In genomic region chr7:15555385-15555859, GRCh38 we compare ENCODE assay signal across 11 cellular contexts. TPM values are rescaled to one million over a fixed set of nuclear protein-coding genes. Genes with fewer than 3 reads are reported as not detected.
DNase-seq lines count a peak whose midpoint lies in the region; TF ChIP-seq lines count a peak whose summit lies in the region.
"Had no signal": no experiment of that assay in that cellular context is flagged by ENCODE, and none has a peak within 500 bp of the region (broad histone marks: within the 10 kb centered on the region; RNA-seq: fewer than 3 reads in every experiment).

No MANE protein-coding gene starts in this region.

- TF ChIP-seq EP300 in esophagus muscularis mucosa (IDR thresholded peaks at IDR 0.05) (no peak), suprapubic skin (IDR thresholded peaks at IDR 0.05) (no peak)

- no peak for TF ChIP-seq POLR2A in esophagus muscularis mucosa (IDR thresholded peaks at IDR 0.05; ENCODE audit: low read depth)
- no peak for TF ChIP-seq POLR2A in suprapubic skin (IDR thresholded peaks at IDR 0.05)

- H3K9me3 ChIP-seq in esophagus muscularis mucosa (no peaks in the 10 kb centered on the region), suprapubic skin (no peaks in the 10 kb centered on the region)
- H3K9me3 ChIP-seq: breast epithelium had no signal

- H3K27ac ChIP-seq in esophagus muscularis mucosa (replicated peaks in 1 of 4), result no peak overlapping the region
- no peak overlapping the region for H3K27ac ChIP-seq in suprapubic skin
- H3K27ac ChIP-seq: breast epithelium had no signal

- intact Hi-C loops in esophagus muscularis mucosa (cut with DNase I), result loop anchor here (10.0 kb wide), 1 partner anchor 129 kb away; the partner anchor contains the start of gene MEOX2

- peaks cover 0 to 17% (median 4%) of the 10 kb centered on the region in 4 donors for H3K4me1 ChIP-seq in esophagus muscularis mucosa
- H3K4me1 ChIP-seq in suprapubic skin, result peaks cover 9% of the 10 kb centered on the region
- H3K4me1 ChIP-seq: breast epithelium had no signal

- DNase-seq in NCI-H2029 treated with DMSO at 0.1 percent for 48 hours (lab: John Stamatoyannopoulos, UW) (peak; percentile 44), NCI-H2029 (lab: John Stamatoyannopoulos, UW) (no peak), NCI-H748 treated with DMSO at 0.1 percent for 48 hours (lab: John Stamatoyannopoulos, UW) (peak; percentile 73), esophagus muscularis mucosa (ENCODE audit: extremely low spot score) (no peak), renal cortical epithelial cell (ENCODE audit: low read depth) (peak; percentile 40), cortex of kidney (lab: John Stamatoyannopoulos, UW) (no peak), DMS79 treated with DMSO at 0.1 percent for 48 hours (lab: John Stamatoyannopoulos, UW) (no peak), suprapubic skin (ENCODE audit: low spot score in 2 of 2) (no peak)
- DNase-seq: hypothalamus, T-cell had no signal

- TF ChIP-seq CTCF in esophagus muscularis mucosa (IDR thresholded peaks at IDR 0.05) (peak in 2 of 3 experiments; percentile 29 to 31), suprapubic skin (IDR thresholded peaks at IDR 0.05) (no peak)

- WGBS in esophagus muscularis mucosa, result 50% methylated on average over 4 of the region's 4 CpGs
- WGBS in suprapubic skin, result 57% methylated on average over 4 of the region's 4 CpGs

- H3K27me3 ChIP-seq in esophagus muscularis mucosa, result no peaks in the 10 kb centered on the region
- no peaks in the 10 kb centered on the region for H3K27me3 ChIP-seq in suprapubic skin
- H3K27me3 ChIP-seq: breast epithelium had no signal

- H3K36me3 ChIP-seq in esophagus muscularis mucosa, result no peaks in the 10 kb centered on the region
- no peaks in the 10 kb centered on the region for H3K36me3 ChIP-seq in suprapubic skin
- H3K36me3 ChIP-seq: breast epithelium had no signal

- H3K4me3 ChIP-seq in esophagus muscularis mucosa, result no peak overlapping the region
- no peak overlapping the region for H3K4me3 ChIP-seq in suprapubic skin
- H3K4me3 ChIP-seq: breast epithelium had no signal

RNA-seq across cellular contexts. Expression of gene AGMO, which starts 6.4 kb away (rescaled TPM):
- under 1 TPM in 3 of 4 donors, not detected in 1; 0.17 to 0.83 (median 0.45) TPM for total RNA-seq in esophagus muscularis mucosa
- 0.05 and 0.35 TPM in 2 replicates for total RNA-seq in renal cortical epithelial cell
- under 1 TPM in 1 of 4 donors, not detected in 3; 0.40 TPM for total RNA-seq in suprapubic skin
- total RNA-seq: T-cell had no signal

Comparison
In these comparisons a context has a peak if more than half of its experiments do, and no peak if none do; other contexts are left out.
1. DNase-seq: peak in NCI-H2029 treated with DMSO at 0.1 percent for 48 hours (single experiment), NCI-H748 treated with DMSO at 0.1 percent for 48 hours (single experiment) and renal cortical epithelial cell (single experiment); none in NCI-H2029 (single experiment), esophagus muscularis mucosa (single experiment), cortex of kidney (single experiment), DMS79 treated with DMSO at 0.1 percent for 48 hours (single experiment) and suprapubic skin (0 of 2).
2. CTCF ChIP-seq: peak in esophagus muscularis mucosa (2 of 3); none in suprapubic skin (0 of 2).